ENCODE assay signal across 13 cellular contexts in the genomic region with DNA sequence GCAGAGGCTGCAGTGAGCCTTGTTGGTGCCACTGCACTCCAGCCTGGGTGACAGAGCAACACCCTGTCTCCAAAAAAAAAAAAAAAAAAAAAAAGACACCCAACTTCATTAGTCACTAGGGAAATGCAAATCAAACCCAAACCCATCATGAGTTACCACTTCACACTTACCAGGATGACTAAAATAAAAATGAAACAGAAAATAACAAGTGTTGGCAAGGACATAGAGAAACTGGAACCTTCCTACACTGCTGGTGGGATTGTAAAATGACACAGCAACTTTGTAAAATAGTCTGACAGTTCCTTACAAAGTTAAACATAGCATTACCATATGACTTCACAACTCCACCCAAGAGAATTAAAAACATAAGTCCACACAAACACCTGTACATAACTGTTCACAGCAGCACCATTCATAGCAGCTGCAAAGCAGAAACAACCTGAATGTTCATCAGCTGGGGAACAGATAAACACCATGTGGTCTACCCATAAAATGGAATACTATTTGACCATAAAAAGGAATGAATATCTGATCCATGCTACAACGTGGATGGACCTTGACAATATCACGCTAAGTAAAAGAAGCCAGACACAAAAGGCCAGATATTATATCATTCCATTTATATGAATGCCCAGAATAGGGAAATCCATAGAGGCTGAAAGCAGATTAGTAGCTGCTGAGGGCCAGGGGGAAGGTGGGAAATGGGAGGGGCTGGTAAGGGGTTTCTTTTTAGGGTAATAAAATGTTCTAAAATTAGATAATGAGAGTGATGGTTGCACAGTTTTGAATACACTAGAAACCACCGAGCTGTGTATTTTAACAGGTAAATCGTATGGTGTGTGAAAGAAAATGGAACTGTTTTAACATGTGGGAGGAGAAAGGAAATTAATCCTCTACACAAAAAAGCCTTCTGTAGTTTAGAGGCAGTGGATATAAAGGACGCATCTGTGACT. TPM values are rescaled to one million over a fixed set of nuclear protein-coding genes. Genes with fewer than 3 reads are reported as not detected.
DNase-seq lines count a peak whose midpoint lies in the region; ATAC-seq, FAIRE-seq and TF ChIP-seq lines count a peak whose summit lies in the region.
"Had no signal": no experiment of that assay in that cellular context is flagged by ENCODE, and none has a peak within 500 bp of the region (broad histone marks: within the 10 kb centered on the region; RNA-seq: fewer than 3 reads in every experiment).

No MANE protein-coding gene starts in this region.

- FAIRE-seq in pancreas (lab: Jason Lieb, UNC) = peak; percentile 53
- FAIRE-seq: urothelium cell line had no signal

- H3K4me1 ChIP-seq in pancreas = no peaks in the 10 kb centered on the region
- H3K4me1 ChIP-seq in stomach = no peaks in the 10 kb centered on the region
- H3K4me1 ChIP-seq: esophagus muscularis mucosa had no signal

- H3K27ac ChIP-seq in pancreas (no peak overlapping the region), stomach (no peak overlapping the region)
- H3K27ac ChIP-seq: esophagus muscularis mucosa had no signal

- intact Hi-C loops in pancreas (cut with DNase I) = no loop called here
- intact Hi-C loops in stomach (cut with DNase I; ENCODE audit: low total_unique reads) = no loop called here

- TF ChIP-seq POLR2A in stomach (IDR thresholded peaks at IDR 0.05) = no peak

- no peak for TF ChIP-seq EP300 in stomach (IDR thresholded peaks at IDR 0.05)

- peak; percentile 43 for DNase-seq in activated CD8-positive, alpha-beta memory T cell treated with anti-CD3 and anti-CD28 coated beads for 24 hours
- DNase-seq in activated CD8-positive, alpha-beta memory T cell treated with anti-CD3 and anti-CD28 coated beads, Interleukin-2, amount 50 U/mL, for 48 hours = no peak
- no peak for DNase-seq in pancreas
- DNase-seq in GM20000 (ENCODE audit: low spot score) = no peak
- no peak for DNase-seq in NCI-H2029 treated with DMSO at 0.1 percent for 48 hours (lab: John Stamatoyannopoulos, UW)
- DNase-seq in stomach = no peak
- DNase-seq: activated effector memory CD4-positive, alpha-beta T cell treated with anti-CD3 and anti-CD28 coated beads, Interleukin-2, amount 50 U/mL, for 16 hours; NCI-H1092; SHP77 treated with DMSO at 0.1 percent for 48 hours had no signal

- H3K27me3 ChIP-seq in pancreas = no peaks in the 10 kb centered on the region
- H3K27me3 ChIP-seq in stomach = no peaks in the 10 kb centered on the region
- H3K27me3 ChIP-seq: esophagus muscularis mucosa had no signal

- H3K9me3 ChIP-seq in pancreas (no peaks in the 10 kb centered on the region), stomach (no peaks in the 10 kb centered on the region)
- H3K9me3 ChIP-seq: esophagus muscularis mucosa had no signal

- H3K4me3 ChIP-seq in pancreas (no peak overlapping the region), stomach (no peak overlapping the region)
- H3K4me3 ChIP-seq: esophagus muscularis mucosa had no signal

- ATAC-seq in HG02588 (IDR thresholded peaks at IDR 0.05; ENCODE audit: unreplicated experiment) (peak; percentile 79), HG03565 (IDR thresholded peaks at IDR 0.05; ENCODE audit: unreplicated experiment) (peak; percentile 82), pancreas (no peak)

- no peaks in the 10 kb centered on the region for H3K36me3 ChIP-seq in pancreas
- H3K36me3 ChIP-seq in stomach = no peaks in the 10 kb centered on the region
- H3K36me3 ChIP-seq: esophagus muscularis mucosa had no signal

- TF ChIP-seq CTCF in pancreas (IDR thresholded peaks at IDR 0.05) = no peak
- no peak for TF ChIP-seq CTCF in GM20000 (IDR thresholded peaks at IDR 0.05; ENCODE audit: extremely low read depth, missing control alignments)
- no peak for TF ChIP-seq CTCF in stomach (IDR thresholded peaks at IDR 0.05)

- WGBS in pancreas, 2 donors = 64 to 88% methylated on average over 5 of the region's 5 CpGs
- WGBS in stomach, 5 donors = 72 to 93% (median 82%) methylated on average over 5 of the region's 5 CpGs

RNA-seq across cellular contexts. Expression of gene CD99L2, which starts 18.3 kb away (rescaled TPM):
- 10 to 100 TPM; 10.4 to 16.9 (median 15.7) TPM for total RNA-seq in pancreas
- 10 to 100 TPM; 17.7 to 25.1 TPM for polyA plus RNA-seq in pancreas
- total RNA-seq in stomach = 10 to 100 TPM in 4 of 5 donors, 1 to 10 TPM in 1; 3.5 to 40.6 (median 21.4) TPM
- 10 to 100 TPM in 1 of 3 donors, 1 to 10 TPM in 2; 7.0 to 10.1 (median 7.3) TPM for polyA plus RNA-seq in stomach

Comparison
In these comparisons a context has a peak if more than half of its experiments do, and no peak if none do; other contexts are left out.
1. ATAC-seq: peak in HG02588 (single experiment) and HG03565 (single experiment); none in pancreas (0 of 4).